2 cellular contexts compared by ENCODE assay signal in genomic region chr9:129687391-129687790, GRCh38.
TF ChIP-seq lines count a peak whose summit lies in the region.

No MANE protein-coding gene starts in this region.

TF ChIP-seq in A549, 52 proteins besides CTCF, POLR2A, EP300 and RAD21:
- TF ChIP-seq FOSL2 (IDR thresholded peaks at IDR 0.05) = no peak
- TF ChIP-seq FOSL2 (CRISPR knock-in tag; IDR thresholded peaks at IDR 0.05) = peak; percentile 67
- TF ChIP-seq CHD4 (IDR thresholded peaks at IDR 0.05; ENCODE audit: borderline replicate concordance) = no peak
- TF ChIP-seq POLR2AphosphoS2 (conservative IDR thresholded peaks at IDR 0.05; ENCODE audit: low read length) = no peak
- peak; percentile 53; the same call in 1 of the 2 replicates for TF ChIP-seq MAX (IDR thresholded peaks at IDR 0.05)

TF ChIP-seq in H1, 55 proteins besides CTCF, POLR2A, EP300 and RAD21:
- TF ChIP-seq RNF2 (IDR thresholded peaks at IDR 0.05; ENCODE audit: borderline replicate concordance, low read depth, low read length, missing control alignments, poor library complexity, severe bottlenecking) (no peak), SAP30 (IDR thresholded peaks at IDR 0.05; ENCODE audit: insufficient read depth, insufficient replicate concordance, low read length) (no peak), POLR2AphosphoS5 (IDR thresholded peaks at IDR 0.05; ENCODE audit: low read depth, low read length) (no peak), USF2 (IDR thresholded peaks at IDR 0.05; ENCODE audit: low read length) (no peak), TAF1 (IDR thresholded peaks at IDR 0.05; ENCODE audit: low read depth, low read length) (no peak), SIRT6 (IDR thresholded peaks at IDR 0.05; ENCODE audit: low read length) (no peak), EGR1 (IDR thresholded peaks at IDR 0.05; ENCODE audit: borderline replicate concordance, low read depth, low read length) (no peak), CTBP2 (IDR thresholded peaks at IDR 0.05; ENCODE audit: borderline replicate concordance, insufficient read depth, insufficient read length, low read length) (no peak), MAFK (IDR thresholded peaks at IDR 0.05; ENCODE audit: low read depth, low read length) (no peak), CEBPB (IDR thresholded peaks at IDR 0.05; ENCODE audit: low read depth, low read length) (no peak), EZH2 (IDR thresholded peaks at IDR 0.05; ENCODE audit: low read depth, low read length, severe bottlenecking) (no peak), ZNF274 (IDR thresholded peaks at IDR 0.05; ENCODE audit: borderline replicate concordance, extremely low read depth, low read length) (no peak), TAF7 (optimal IDR thresholded peaks at IDR 0.05; ENCODE audit: borderline replicate concordance, low read depth, low read length) (no peak), POU5F1 (IDR thresholded peaks at IDR 0.05; ENCODE audit: low read depth, low read length) (no peak), HDAC6 (IDR thresholded peaks at IDR 0.05; ENCODE audit: low read depth, low read length) (no peak), PHF8 (conservative IDR thresholded peaks at IDR 0.05; ENCODE audit: low read depth, low read length) (no peak), TBP (IDR thresholded peaks at IDR 0.05; ENCODE audit: low read depth, low read length) (no peak), MAX (IDR thresholded peaks at IDR 0.05) (no peak), NANOG (IDR thresholded peaks at IDR 0.05; ENCODE audit: insufficient read depth, low read depth, low read length, poor library complexity, severe bottlenecking) (no peak)
